30 cellular contexts compared by ENCODE assay signal in genomic region chr2:177897278-177897677, GRCh38.
"Had no signal": no experiment of that assay in that cellular context is flagged by ENCODE, and none has a peak within 500 bp of the region (broad histone marks: within the 10 kb centered on the region; RNA-seq: fewer than 3 reads in every experiment).

No MANE protein-coding gene starts in this region.

- ATAC-seq: heart right ventricle; left lung; naive thymus-derived CD4-positive, alpha-beta T cell; sciatic nerve; stimulated activated naive CD8-positive, alpha-beta T cell treated with anti-CD3 and anti-CD28 coated beads, Interleukin-15, amount 100 ng/mL, for 72 hours; upper lobe of right lung had no signal

- H3K27me3 ChIP-seq: esophagus squamous epithelium, heart right ventricle, left lung, right atrium auricular region, suprapubic skin, transverse colon, upper lobe of right lung, uterus had no signal

- DNase-seq: dorsolateral prefrontal cortex; effector CD4-positive, alpha-beta T cell; esophagus squamous epithelium; foreskin melanocyte; glutamatergic neuron; heart right ventricle; hippocampal formation; kidney; left lung; mesenchymal stem cell; midbrain; naive thymus-derived CD4-positive, alpha-beta T cell; nucleus accumbens; stimulated activated CD4-positive, alpha-beta T cell treated with anti-CD3 and anti-CD28 coated beads, Interleukin-12 subunit alpha, Interleukin-12 subunit beta, amount 100 ng/mL, for 4 hours; stimulated activated CD4-positive, alpha-beta T cell treated with anti-CD3 and anti-CD28 coated beads, Interleukin-1b, Interleukin-23, amount 100 ng/mL, for 48 hours; stimulated activated CD4-positive, alpha-beta T cell treated with anti-CD3 and anti-CD28 coated beads, Interleukin-4, amount 100 ng/mL, for 1 hour; stimulated activated CD8-positive, alpha-beta memory T cell treated with anti-CD3 and anti-CD28 coated beads, Interleukin-4, amount 100 ng/mL, for 48 hours; stimulated activated naive CD4-positive, alpha-beta T cell; stimulated activated naive CD8-positive, alpha-beta T cell treated with anti-CD3 and anti-CD28 coated beads, Interleukin-15, amount 100 ng/mL, for 72 hours; transverse colon; upper lobe of right lung; uterus had no signal

- H3K27ac Mint-ChIP-seq: naive thymus-derived CD4-positive, alpha-beta T cell; nephron; stimulated activated naive CD8-positive, alpha-beta T cell treated with anti-CD3 and anti-CD28 coated beads, Interleukin-15, amount 100 ng/mL, for 72 hours had no signal

- H3K36me3 Mint-ChIP-seq: naive thymus-derived CD4-positive, alpha-beta T cell had no signal

- H3K9me3 ChIP-seq: esophagus squamous epithelium, heart right ventricle, left lung, prostate gland, right atrium auricular region, suprapubic skin, transverse colon, upper lobe of right lung, uterus had no signal

- H3K4me3 ChIP-seq: dorsolateral prefrontal cortex, esophagus squamous epithelium, heart right ventricle, left lung, prostate gland, right atrium auricular region, smooth muscle cell, suprapubic skin, transverse colon, upper lobe of right lung, uterus had no signal

- H3K27me3 Mint-ChIP-seq: stimulated activated naive CD8-positive, alpha-beta T cell treated with anti-CD3 and anti-CD28 coated beads, Interleukin-15, amount 100 ng/mL, for 72 hours had no signal

- FAIRE-seq: colon, endothelial cell of umbilical vein, kidney had no signal

- H3K4me1 ChIP-seq: esophagus squamous epithelium, left lung, prostate gland, right atrium auricular region, suprapubic skin, transverse colon, upper lobe of right lung, uterus had no signal

- H3K9me3 Mint-ChIP-seq: naive thymus-derived CD4-positive, alpha-beta T cell; stimulated activated naive CD8-positive, alpha-beta T cell treated with anti-CD3 and anti-CD28 coated beads, Interleukin-15, amount 100 ng/mL, for 72 hours had no signal

- H3K4me1 Mint-ChIP-seq: naive thymus-derived CD4-positive, alpha-beta T cell; stimulated activated naive CD8-positive, alpha-beta T cell treated with anti-CD3 and anti-CD28 coated beads, Interleukin-15, amount 100 ng/mL, for 72 hours had no signal

- H3K4me2 ChIP-seq: smooth muscle cell had no signal

- H3K4me3 Mint-ChIP-seq: naive thymus-derived CD4-positive, alpha-beta T cell; nephron; stimulated activated naive CD8-positive, alpha-beta T cell treated with anti-CD3 and anti-CD28 coated beads, Interleukin-15, amount 100 ng/mL, for 72 hours had no signal

- H3K36me3 ChIP-seq: esophagus squamous epithelium, heart right ventricle, left lung, prostate gland, right atrium auricular region, suprapubic skin, transverse colon, upper lobe of right lung, uterus had no signal

- H3K27ac ChIP-seq: dorsolateral prefrontal cortex, esophagus squamous epithelium, heart right ventricle, left lung, prostate gland, right atrium auricular region, suprapubic skin, transverse colon, upper lobe of right lung, uterus had no signal
